In the genomic region with DNA sequence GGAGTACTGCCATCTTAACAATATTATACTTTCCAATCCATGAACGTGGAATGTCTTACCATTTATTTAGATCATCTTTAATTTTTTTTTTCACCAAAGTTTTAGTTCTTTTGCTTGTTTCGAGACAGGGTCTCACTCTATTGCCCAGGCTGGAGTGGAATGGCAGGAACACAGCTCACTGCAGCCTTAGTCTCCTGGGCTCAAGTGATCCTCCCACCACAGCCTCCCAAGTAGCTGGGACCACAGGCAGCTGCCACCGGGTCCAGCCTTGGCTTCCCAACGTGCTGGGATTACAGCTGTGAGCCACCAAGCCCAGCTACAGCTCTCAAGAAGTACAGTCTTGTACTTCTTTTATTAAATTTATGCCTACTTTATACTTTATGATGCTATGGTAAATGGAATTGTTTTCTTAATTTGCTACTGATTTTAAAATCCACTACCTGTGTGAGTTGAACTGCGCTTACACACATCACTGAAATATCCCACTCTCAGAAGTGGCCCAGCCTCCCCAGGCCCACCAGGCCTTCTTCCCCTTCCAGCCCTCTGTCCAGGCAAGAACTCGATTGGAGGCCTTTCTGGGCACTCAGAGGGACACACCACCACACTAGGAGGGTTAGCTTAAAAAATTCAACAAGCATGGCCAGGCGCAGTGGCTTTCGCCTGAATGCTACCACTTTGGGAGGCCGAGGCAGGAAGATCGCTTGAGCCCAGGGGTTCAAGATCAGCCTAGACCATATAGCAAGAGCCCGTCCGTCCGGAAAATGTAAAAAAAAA, we compare ENCODE assay signal across 8 cellular contexts.
DNase-seq lines count a peak whose midpoint lies in the region; ATAC-seq and TF ChIP-seq lines count a peak whose summit lies in the region.

No MANE protein-coding gene starts in this region.

- peak overlapping the region; percentile 85 for H3K4me3 ChIP-seq in GM08714 (ENCODE audit: low read length)
- H3K4me3 ChIP-seq in SK-N-MC, result peak overlapping the region; percentile 97
- H3K4me3 ChIP-seq in fibroblast of mammary gland (ENCODE audit: control insufficient read depth, low read depth, low read length), result peak overlapping the region; percentile 68

- H3K9me3 ChIP-seq in SK-N-MC (ENCODE audit: low read depth, low read length), result no peaks in the 10 kb centered on the region

- DNase-seq in SK-N-MC (ENCODE audit: low read depth, low spot score) (no peak), fibroblast of mammary gland (ENCODE audit: low read depth) (no peak), retina (peak; percentile 32), NCI-H2081 (lab: John Stamatoyannopoulos, UW) (no peak), dedifferentiated amniotic fluid mesenchymal stem cell (ENCODE audit: extremely low spot score) (no peak)

- no peak overlapping the region for H3K27ac ChIP-seq in SK-N-MC

- ATAC-seq in GM18909 (IDR thresholded peaks at IDR 0.05; ENCODE audit: poor library complexity, unreplicated experiment), result no peak
- ATAC-seq in HG03354 (IDR thresholded peaks at IDR 0.05; ENCODE audit: poor library complexity, severe bottlenecking, unreplicated experiment), result no peak

- H3K36me3 ChIP-seq in SK-N-MC (ENCODE audit: insufficient read depth, low read length), result no peaks in the 10 kb centered on the region

- peak overlapping the region; percentile 96 for H3K9ac ChIP-seq in SK-N-MC (ENCODE audit: insufficient read length)

- no peak for TF ChIP-seq CTCF in fibroblast of mammary gland (conservative IDR thresholded peaks at IDR 0.05; ENCODE audit: control insufficient read depth, insufficient read depth, low read depth, low read length)
